ENCODE assay signal across 8 cellular contexts in the genomic region with DNA sequence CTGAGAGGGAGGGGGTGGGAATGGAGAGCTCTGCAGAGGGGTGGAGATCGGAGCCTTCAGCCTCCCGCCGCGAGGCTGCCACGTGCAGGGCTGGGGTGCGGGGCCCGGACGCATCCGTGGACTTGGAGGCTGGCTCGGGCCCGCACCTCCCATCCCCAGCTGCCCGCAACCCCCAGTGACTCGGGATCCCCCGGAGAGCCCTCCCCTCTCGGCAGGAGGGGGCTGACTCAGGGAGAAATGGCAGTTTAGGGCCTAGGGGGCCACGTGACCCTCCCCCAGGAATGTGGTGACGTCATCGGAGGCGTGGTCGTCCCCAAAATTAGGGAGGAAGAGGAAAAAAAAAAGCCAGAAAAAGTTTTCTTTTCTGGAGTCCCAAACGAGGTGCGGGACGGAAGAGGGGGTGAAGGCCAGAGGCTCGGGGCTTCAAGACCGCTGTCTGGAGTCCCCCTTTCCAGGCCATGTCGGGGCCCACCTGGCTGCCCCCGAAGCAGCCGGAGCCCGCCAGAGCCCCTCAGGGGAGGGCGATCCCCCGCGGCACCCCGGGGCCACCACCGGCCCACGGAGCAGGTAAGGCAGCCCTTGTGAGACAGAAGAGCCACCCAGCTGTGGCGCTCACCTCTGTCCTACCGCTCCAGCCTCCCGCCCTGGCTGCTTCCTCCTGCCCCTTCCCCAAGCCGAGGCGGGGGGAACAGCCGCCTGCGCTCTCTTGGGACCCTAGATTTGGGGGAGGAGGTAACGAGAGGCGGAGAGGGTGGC. TPM values are rescaled to one million over a fixed set of nuclear protein-coding genes. Genes with fewer than 3 reads are reported as not detected.
DNase-seq lines count a peak whose midpoint lies in the region; ATAC-seq lines count a peak whose summit lies in the region.

A gene with protein sequence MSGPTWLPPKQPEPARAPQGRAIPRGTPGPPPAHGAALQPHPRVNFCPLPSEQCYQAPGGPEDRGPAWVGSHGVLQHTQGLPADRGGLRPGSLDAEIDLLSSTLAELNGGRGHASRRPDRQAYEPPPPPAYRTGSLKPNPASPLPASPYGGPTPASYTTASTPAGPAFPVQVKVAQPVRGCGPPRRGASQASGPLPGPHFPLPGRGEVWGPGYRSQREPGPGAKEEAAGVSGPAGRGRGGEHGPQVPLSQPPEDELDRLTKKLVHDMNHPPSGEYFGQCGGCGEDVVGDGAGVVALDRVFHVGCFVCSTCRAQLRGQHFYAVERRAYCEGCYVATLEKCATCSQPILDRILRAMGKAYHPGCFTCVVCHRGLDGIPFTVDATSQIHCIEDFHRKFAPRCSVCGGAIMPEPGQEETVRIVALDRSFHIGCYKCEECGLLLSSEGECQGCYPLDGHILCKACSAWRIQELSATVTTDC (plus strand): TSS at position 348 of the 756 bp plus-strand sequence. CDS start 111 bp downstream, at position 459.

- peak; percentile 61 for ATAC-seq in esophagus mucosa
- no peak for ATAC-seq in HG02840 (IDR thresholded peaks at IDR 0.05; ENCODE audit: low FRiP score, unreplicated experiment)

- peaks cover 17 to 18% of the 10 kb centered on the region in 2 donors for H3K4me1 ChIP-seq in mucosa of rectum (ENCODE audit: control insufficient read depth in 2 of 2, insufficient read depth in 2 of 2, low read length in 2 of 2)

- peak; percentile 85 for DNase-seq in activated effector memory CD4-positive, alpha-beta T cell treated with anti-CD3 and anti-CD28 coated beads, Interleukin-2, amount 50 U/mL, for 16 hours
- DNase-seq in activated effector memory CD4-positive, alpha-beta T cell treated with Interleukin-2 at 50 U/mL for 16 hours = no peak
- DNase-seq in NAMALWA (ENCODE audit: low spot score) (peak; percentile 59), activated T-cell treated with anti-CD3 and anti-CD28 coated beads for 48 hours (ENCODE audit: low read depth) (peak; percentile 63)
- peak; percentile 54 for DNase-seq in stimulated activated naive CD4-positive, alpha-beta T cell treated with Interleukin-2 at 50 U/mL for 16 hours (lab: John Stamatoyannopoulos, UW)

- peak within 1 kb of the TSS; percentile 81 to 88 for H3K9ac ChIP-seq in mucosa of rectum (ENCODE audit: low read depth in 1 of 2, low read length in 2 of 2)

- H3K36me3 ChIP-seq in mucosa of rectum (ENCODE audit: control insufficient read depth in 2 of 2, insufficient read depth in 2 of 2, low read length in 2 of 2) = peaks cover 12 to 14% of the 10 kb centered on the region in 2 donors

- peak within 1 kb of the TSS; percentile 69 to 76 for H3K4me3 ChIP-seq in mucosa of rectum (ENCODE audit: low read length in 2 of 2)

- no peaks in the 10 kb centered on the region for H3K27me3 ChIP-seq in mucosa of rectum (ENCODE audit: control insufficient read depth in 2 of 2, insufficient read depth in 2 of 2, low read length in 2 of 2)

- H3K9me3 ChIP-seq in mucosa of rectum (ENCODE audit: control insufficient read depth in 2 of 2, low read length in 2 of 2) = no peaks in the 10 kb centered on the region

- peak within 1 kb of the TSS; percentile 78 to 91 for H3K27ac ChIP-seq in mucosa of rectum (ENCODE audit: low read depth in 2 of 2, low read length in 2 of 2)

RNA-seq across cellular contexts. Expression of the gene that starts here (rescaled TPM):
- total RNA-seq in esophagus mucosa = 61.1 TPM
